In genomic region chr3:167406876-167407492, GRCh38 we compare ENCODE assay signal across 8 cellular contexts. TPM values are rescaled to one million over a fixed set of nuclear protein-coding genes. Genes with fewer than 3 reads are reported as not detected.
DNase-seq lines count a peak whose midpoint lies in the region; ATAC-seq and TF ChIP-seq lines count a peak whose summit lies in the region.

No MANE protein-coding gene starts in this region.

- intact Hi-C loops in thyroid gland (cut with DNase I): no loop called here

- peak; percentile 53 for ATAC-seq in GM21390 (IDR thresholded peaks at IDR 0.05; ENCODE audit: unreplicated experiment)
- no peak for ATAC-seq in HG03565 (IDR thresholded peaks at IDR 0.05; ENCODE audit: unreplicated experiment)

- H3K9me3 ChIP-seq in thyroid gland: no peaks in the 10 kb centered on the region

- no peak for TF ChIP-seq POLR2A in thyroid gland (IDR thresholded peaks at IDR 0.05)

- H3K27ac ChIP-seq in thyroid gland: no peak overlapping the region

- H3K4me3 ChIP-seq in thyroid gland (replicated peaks in 1 of 3) (no peak overlapping the region), foreskin fibroblast (ENCODE audit: low read depth in 1 of 2, low read length in 2 of 2) (no peak overlapping the region)

- 67 to 70% methylated on average over 3 of the region's 3 CpGs for WGBS in thyroid gland, 2 donors

- no peaks in the 10 kb centered on the region for H3K4me1 ChIP-seq in thyroid gland

- DNase-seq in C1 segment of cervical spinal cord (lab: John Stamatoyannopoulos, UW): peak in 10 of 14 donors; percentile 1 to 58 (median 19)
- peak; percentile 66 for DNase-seq in NCI-H2107 treated with DMSO at 0.1 percent for 48 hours (lab: John Stamatoyannopoulos, UW; ENCODE audit: unreplicated experiment)
- DNase-seq in amygdala (lab: John Stamatoyannopoulos, UW): peak in 50 of 56 donors; percentile 1 to 82 (median 34)
- DNase-seq in iPS DF 19.7 (ENCODE audit: low read depth, low spot score): peak; percentile 17
- peak; percentile 10 to 19 for DNase-seq in thyroid gland
- DNase-seq in foreskin fibroblast: no peak

- TF ChIP-seq CTCF in thyroid gland (IDR thresholded peaks at IDR 0.05): peak in 1 of 6 experiments; percentile 24
- TF ChIP-seq CTCF in foreskin fibroblast (IDR thresholded peaks at IDR 0.05; ENCODE audit: low read depth, low read length): no peak

- H3K36me3 ChIP-seq in thyroid gland: no peaks in the 10 kb centered on the region

- H3K27me3 ChIP-seq in thyroid gland: no peaks in the 10 kb centered on the region

RNA-seq across cellular contexts. Expression of gene ZBBX, which starts 26.9 kb away (rescaled TPM):
- not detected for total RNA-seq in thyroid gland

Comparison
In these comparisons a context has a peak if more than half of its experiments do, and no peak if none do; other contexts are left out.
1. DNase-seq: peak in C1 segment of cervical spinal cord (10 of 14), NCI-H2107 treated with DMSO at 0.1 percent for 48 hours (single experiment), amygdala (50 of 56), iPS DF 19.7 (single experiment) and thyroid gland (2 of 2); none in foreskin fibroblast (0 of 2).